ENCODE assay signal across 29 cellular contexts in genomic region chrX:25858273-25858880, GRCh38.
DNase-seq lines count a peak whose midpoint lies in the region; ATAC-seq, FAIRE-seq and TF ChIP-seq lines count a peak whose summit lies in the region.
"Had no signal": no experiment of that assay in that cellular context is flagged by ENCODE, and none has a peak within 500 bp of the region (broad histone marks: within the 10 kb centered on the region; RNA-seq: fewer than 3 reads in every experiment).

No MANE protein-coding gene starts in this region.

- intact Hi-C loops in Right ventricle myocardium inferior (cut with DNase I) (no loop called here), kidney (cut with DNase I) (no loop called here)

- ATAC-seq in Right ventricle myocardium inferior: no peak
- no peak for ATAC-seq in esophagus mucosa
- ATAC-seq in GM18519 (IDR thresholded peaks at IDR 0.05; ENCODE audit: low FRiP score, unreplicated experiment): no peak
- ATAC-seq: A549; activated CD8-positive, alpha-beta memory T cell treated with anti-CD3 and anti-CD28 coated beads, Interleukin-2, amount 10 ng/mL, durations not matched to agents 7 days and 5 days; activated naive CD4-positive, alpha-beta T cell treated with anti-CD3 and anti-CD28 coated beads, Interleukin-2, amount 50 U/mL, for 72 hours had no signal

- DNase-seq in cardiac muscle cell (ENCODE audit: low read depth in 1 of 2, low spot score in 1 of 2): peak in 1 of 2 donors; percentile 41
- DNase-seq in Right ventricle myocardium inferior (ENCODE audit: missing footprints): no peak
- peak; percentile 0 for DNase-seq in choroid plexus epithelial cell (ENCODE audit: low read depth)
- no peak for DNase-seq in kidney
- no peak for DNase-seq in central memory CD4-positive, alpha-beta T cell
- DNase-seq in stimulated activated CD4-positive, alpha-beta T cell treated with anti-CD3 and anti-CD28 coated beads, Interleukin-2, amount 100 ng/mL, for 24 hours: no peak
- DNase-seq: activated CD4-positive, alpha-beta T cell treated with anti-CD3 and anti-CD28 coated beads, Interleukin-2, amount 10 ng/mL, durations not matched to agents 7 days and 5 days; activated CD8-positive, alpha-beta memory T cell treated with anti-CD3 and anti-CD28 coated beads, Interleukin-2, amount 10 ng/mL, durations not matched to agents 7 days and 5 days; aorta; Caco-2; colonic mucosa; endodermal cell; GOT3; IMR-90; islet precursor cell; MM.1S; NCI-H1436 treated with DMSO at 0.1 percent for 48 hours; SK-N-SH; stimulated activated CD4-positive, alpha-beta T cell treated with anti-CD3 and anti-CD28 coated beads, Interleukin-4, amount 100 ng/mL, for 24 hours; stimulated activated naive CD4-positive, alpha-beta T cell treated with Interleukin-2 at 50 U/mL for 16 hours; T-helper 2 cell; thyroid gland had no signal

- FAIRE-seq in kidney (lab: Jason Lieb, UNC): peak; percentile 79
- FAIRE-seq: frontal cortex, RCC 7860 had no signal

- H3K36me3 ChIP-seq in cardiac muscle cell (no peaks in the 10 kb centered on the region), kidney (ENCODE audit: control insufficient read depth in 1 of 2, insufficient read depth in 2 of 2, low read length in 2 of 2) (no peaks in the 10 kb centered on the region)
- H3K36me3 ChIP-seq: BLaER1, colonic mucosa, thyroid gland had no signal

- H3K27ac ChIP-seq in cardiac muscle cell (no peak overlapping the region), kidney (ENCODE audit: low read depth in 2 of 2, low read length in 2 of 2) (no peak overlapping the region)
- H3K27ac ChIP-seq: A549, BLaER1, colonic mucosa, thyroid gland had no signal

- no peak overlapping the region for H3K9ac ChIP-seq in kidney (ENCODE audit: low read length in 2 of 2)
- H3K9ac ChIP-seq: BLaER1, SK-N-SH had no signal

- H3K4me3 ChIP-seq in cardiac muscle cell (no peak overlapping the region), choroid plexus epithelial cell (ENCODE audit: low read depth, low read length) (no peak overlapping the region), kidney (ENCODE audit: low read length in 2 of 2) (no peak overlapping the region)
- H3K4me3 ChIP-seq: A549, BLaER1, colonic mucosa, thyroid gland had no signal

- H3K4me1 ChIP-seq in cardiac muscle cell (ENCODE audit: low read depth) (no peaks in the 10 kb centered on the region), kidney (ENCODE audit: control insufficient read depth in 1 of 2, insufficient read depth in 1 of 2, low read depth in 1 of 2, low read length in 2 of 2) (no peaks in the 10 kb centered on the region)
- H3K4me1 ChIP-seq: A549, BLaER1, Caco-2, colonic mucosa, thyroid gland had no signal

- H3K9me3 ChIP-seq in cardiac muscle cell (ENCODE audit: low read depth) (no peaks in the 10 kb centered on the region), kidney (ENCODE audit: control insufficient read depth in 1 of 2, low read length in 2 of 2) (no peaks in the 10 kb centered on the region)
- H3K9me3 ChIP-seq: A549, BLaER1, Caco-2, colonic mucosa, SK-N-SH, thyroid gland had no signal

- H3K27me3 ChIP-seq in cardiac muscle cell: no peaks in the 10 kb centered on the region
- H3K27me3 ChIP-seq: colonic mucosa, thyroid gland had no signal

- peak; percentile 18 for TF ChIP-seq CTCF in cardiac muscle cell (IDR thresholded peaks at IDR 0.05; ENCODE audit: low read depth, low read length)
- no peak for TF ChIP-seq CTCF in choroid plexus epithelial cell (conservative IDR thresholded peaks at IDR 0.05; ENCODE audit: low read depth, low read length)
- no peak for TF ChIP-seq CTCF in kidney (IDR thresholded peaks at IDR 0.05; ENCODE audit: borderline replicate concordance, extremely low read depth, insufficient read depth)
